ENCODE assay signal across 8 cellular contexts in the genomic region with DNA sequence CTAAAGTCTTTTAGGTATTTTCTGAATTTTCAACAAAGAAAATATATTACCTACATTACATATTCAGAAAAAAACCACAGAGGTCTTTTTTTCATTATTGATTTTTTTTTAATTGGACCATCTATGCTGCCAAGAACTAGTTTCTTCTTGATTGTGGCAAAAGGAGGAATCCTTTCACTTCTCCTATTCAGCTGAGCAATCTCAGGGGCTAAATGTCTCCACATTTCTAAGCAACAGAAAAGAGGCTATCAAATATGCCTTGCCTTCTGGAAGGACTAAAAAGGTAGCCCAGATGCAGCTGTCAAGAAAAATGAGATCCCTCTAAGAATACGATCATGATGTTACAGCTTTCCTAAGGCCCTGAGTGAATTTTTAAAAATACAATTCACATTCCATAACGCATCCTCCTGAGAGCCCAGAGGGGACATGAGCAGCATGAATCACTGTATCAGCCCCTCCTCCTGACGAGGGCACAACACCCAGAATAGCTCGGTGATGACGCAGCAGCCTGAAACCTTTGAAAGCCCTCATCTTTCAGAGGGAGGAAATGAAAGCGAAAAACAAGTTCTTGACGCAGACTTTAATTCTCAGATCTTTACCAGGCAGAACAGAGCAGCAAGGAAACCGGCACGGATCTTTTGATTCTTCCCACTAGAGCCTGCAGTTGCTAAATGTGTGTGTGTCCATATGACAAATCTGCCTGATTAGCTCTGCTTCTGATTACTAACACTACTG. TPM values are rescaled to one million over a fixed set of nuclear protein-coding genes. Genes with fewer than 3 reads are reported as not detected.
A peak's percentile ranks its signal among the peaks of the same experiment; 100 is the strongest.
DNase-seq lines count a peak whose midpoint lies in the region; ATAC-seq, FAIRE-seq and TF ChIP-seq lines count a peak whose summit lies in the region.

No MANE protein-coding gene starts in this region.

- DNase-seq in CD4-positive, alpha-beta memory T cell, result peak; percentile 86 to 97 (median 90)
- DNase-seq in HTR-8/SVneo (ENCODE audit: insufficient read length, low spot score), result peak; percentile 93
- DNase-seq in T-cell, result peak; percentile 65 to 94 (median 89)
- peak in 54 of 56 donors; percentile 9 to 90 (median 71) for DNase-seq in amygdala (lab: John Stamatoyannopoulos, UW)
- DNase-seq in left ventricle myocardium superior, result peak; percentile 85
- peak; percentile 88 to 93 for DNase-seq in psoas muscle
- DNase-seq in ureter (ENCODE audit: low spot score), result peak; percentile 88

- peak overlapping the region; percentile 83 for H3K27ac ChIP-seq in CD4-positive, alpha-beta memory T cell (ENCODE audit: low read depth, low read length)
- H3K27ac ChIP-seq in psoas muscle, result peak overlapping the region; percentile 93

- H3K36me3 ChIP-seq in CD4-positive, alpha-beta memory T cell (ENCODE audit: insufficient read depth, low read length), result no peaks in the 10 kb centered on the region
- peaks cover 0 to 23% of the 10 kb centered on the region in 2 donors for H3K36me3 ChIP-seq in psoas muscle (ENCODE audit: insufficient read depth in 1 of 2, low read depth in 1 of 2)

- H3K4me1 Mint-ChIP-seq in CD4-positive, alpha-beta memory T cell, result peaks cover 17 to 20% (median 18%) of the 10 kb centered on the region in 4 donors
- H3K4me1 Mint-ChIP-seq in T-cell, result peaks cover 21 to 31% (median 30%) of the 10 kb centered on the region in 3 donors

- WGBS in psoas muscle, 3 donors, result 0 to 2% (median 1%) methylated on average over 9 of the region's 9 CpGs

- POLR2A ChIA-PET in CD4-positive, alpha-beta memory T cell (lab: Charles Lee; ENCODE audit: partially characterized antibody), result interaction anchor here (0.6 to 6.4 kb wide), 18 partner anchors 8 to 972 kb away, joined by 3 to 78 read pairs (median 6); a partner anchor contains a TSS
- POLR2A ChIA-PET in T-cell (lab: Charles Lee), result interaction anchor here in 1 of 2 donors (0.6 to 1.1 kb wide), 7 partner anchors 14 to 1397 kb away, joined by 3 to 10 read pairs (median 3); no protein-coding TSS in a partner anchor

- no peaks in the 10 kb centered on the region for H3K9me3 ChIP-seq in CD4-positive, alpha-beta memory T cell (ENCODE audit: control insufficient read depth in 1 of 2, low read length in 2 of 2)
- H3K9me3 ChIP-seq in psoas muscle, result no peaks in the 10 kb centered on the region

- no peaks in the 10 kb centered on the region for H3K27me3 Mint-ChIP-seq in CD4-positive, alpha-beta memory T cell
- no peaks in the 10 kb centered on the region for H3K27me3 Mint-ChIP-seq in T-cell

- H3K4me1 ChIP-seq in CD4-positive, alpha-beta memory T cell (ENCODE audit: insufficient read depth, low read length), result peaks cover 17% of the 10 kb centered on the region
- peaks cover 28% of the 10 kb centered on the region for H3K4me1 ChIP-seq in psoas muscle

- peak overlapping the region; percentile 85 to 99 (median 99) for H3K27ac Mint-ChIP-seq in CD4-positive, alpha-beta memory T cell
- H3K27ac Mint-ChIP-seq in T-cell, result peak overlapping the region; percentile 99 to 100

- TF ChIP-seq CTCF in psoas muscle (IDR thresholded peaks at IDR 0.05), result no peak

- intact Hi-C loops in CD4-positive, alpha-beta memory T cell (cut with micrococcal nuclease), result loop anchor here (1.0 kb wide), 3 partner anchors 24 to 79 kb away; a partner anchor contains a TSS
- intact Hi-C loops in left ventricle myocardium superior (cut with micrococcal nuclease), result no loop called here
- intact Hi-C loops in psoas muscle (cut with DNase I), result loop anchor here (2.0 to 5.0 kb wide), 2 partner anchors 37 to 80 kb away; a partner anchor contains a TSS

- H3K27me3 ChIP-seq in CD4-positive, alpha-beta memory T cell (ENCODE audit: insufficient read depth, low read length), result no peaks in the 10 kb centered on the region
- H3K27me3 ChIP-seq in psoas muscle (ENCODE audit: insufficient read depth in 3 of 3, low read length in 2 of 3), result no peaks in the 10 kb centered on the region

- peak overlapping the region; percentile 81 to 97 (median 92) for H3K4me3 Mint-ChIP-seq in CD4-positive, alpha-beta memory T cell
- H3K4me3 Mint-ChIP-seq in T-cell, result peak overlapping the region; percentile 68 to 88 (median 85)

- CTCF ChIA-PET in CD4-positive, alpha-beta memory T cell (lab: Charles Lee; ENCODE audit: partially characterized antibody), result interaction anchor here (0.7 to 2.3 kb wide), 7 partner anchors 9 to 141 kb away, joined by 3 to 11 read pairs (median 5); a partner anchor contains a TSS
- CTCF ChIA-PET in T-cell (lab: Charles Lee), result interaction anchor here in 1 of 2 donors (0.6 to 1.8 kb wide), 11 partner anchors 9 to 231 kb away, joined by 3 to 8 read pairs (median 3); a partner anchor contains a TSS

- H3K4me3 ChIP-seq in CD4-positive, alpha-beta memory T cell (ENCODE audit: low read length in 2 of 2), result peak overlapping the region in 1 of 2 donors; percentile 30
- peak overlapping the region; percentile 53 for H3K4me3 ChIP-seq in psoas muscle

- no peaks in the 10 kb centered on the region for H3K9me3 Mint-ChIP-seq in CD4-positive, alpha-beta memory T cell
- H3K9me3 Mint-ChIP-seq in T-cell, result no peaks in the 10 kb centered on the region

- ATAC-seq in GM21423 (IDR thresholded peaks at IDR 0.05; ENCODE audit: unreplicated experiment), result peak; percentile 87
- peak; percentile 99 for ATAC-seq in T-cell (replicated peaks in 1 of 4)
- peak; percentile 94 for ATAC-seq in left ventricle myocardium superior
- peak; percentile 87 to 94 (median 89) for ATAC-seq in psoas muscle

- peaks cover 19 to 25% of the 10 kb centered on the region in 2 donors for H3K36me3 Mint-ChIP-seq in CD4-positive, alpha-beta memory T cell
- H3K36me3 Mint-ChIP-seq in T-cell, result peaks cover 29% of the 10 kb centered on the region

- FAIRE-seq in HTR-8/SVneo (lab: Jason Lieb, UNC), result peak; percentile 65

RNA-seq across cellular contexts. Expression of a gene that starts 24.6 kb away (rescaled TPM):
- total RNA-seq in CD4-positive, alpha-beta memory T cell, result 10 to 100 TPM; 64.0 to 69.6 TPM
- polyA plus RNA-seq in CD4-positive, alpha-beta memory T cell, result 10 to 100 TPM; 13.2 to 26.5 TPM
- total RNA-seq in T-cell (10 to 100 TPM; 40.3 to 73.5 (median 64.7) TPM), left ventricle myocardium superior (17.8 TPM), psoas muscle (10 to 100 TPM; 21.9 to 29.1 (median 27.6) TPM), ureter (24.5 TPM)
- 10 to 100 TPM in 1 of 3 donors, 1 to 10 TPM in 2; 5.0 to 12.9 (median 6.1) TPM for polyA plus RNA-seq in psoas muscle

RNA-seq across cellular contexts. Expression of a gene that starts 37.5 kb away (rescaled TPM):
- total RNA-seq in CD4-positive, alpha-beta memory T cell, result 10 to 100 TPM; 60.0 to 60.2 TPM
- 100 to 1,000 TPM in 1 of 2 donors, 10 to 100 TPM in 1; 98.6 to 120 TPM for polyA plus RNA-seq in CD4-positive, alpha-beta memory T cell
- 10 to 100 TPM; 52.4 to 58.4 (median 55.6) TPM for total RNA-seq in T-cell
- total RNA-seq in left ventricle myocardium superior, result 71.8 TPM
- total RNA-seq in psoas muscle, result 100 to 1,000 TPM; 143 to 232 (median 157) TPM
- polyA plus RNA-seq in psoas muscle, result 100 to 1,000 TPM in 1 of 3 donors, 10 to 100 TPM in 2; 15.2 to 108 (median 48.6) TPM
- total RNA-seq in ureter, result 47.9 TPM
